17 cellular contexts compared by ENCODE assay signal in the genomic region with DNA sequence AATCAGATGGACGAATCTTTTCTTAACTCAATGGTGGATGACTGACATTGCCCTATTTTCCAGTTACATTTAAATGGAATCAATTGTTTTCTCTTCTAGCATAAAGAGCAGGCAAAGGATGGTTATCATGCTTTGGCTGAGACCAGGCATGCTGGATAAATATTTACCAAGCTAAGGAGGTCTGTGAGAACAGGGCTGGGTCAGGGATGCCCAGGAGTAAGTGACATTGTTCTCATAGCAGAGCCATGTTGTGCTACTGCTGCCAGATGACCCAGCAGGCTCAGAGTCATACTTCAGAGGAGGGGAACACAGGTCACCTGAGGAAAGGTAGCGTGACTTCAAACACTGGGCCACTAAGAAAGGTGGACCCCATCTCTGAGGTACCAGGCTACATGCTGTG.
A peak's percentile ranks its signal among the peaks of the same experiment; 100 is the strongest.
DNase-seq lines count a peak whose midpoint lies in the region; ATAC-seq and TF ChIP-seq lines count a peak whose summit lies in the region.
"Had no signal": no experiment of that assay in that cellular context is flagged by ENCODE, and none has a peak within 500 bp of the region (broad histone marks: within the 10 kb centered on the region; RNA-seq: fewer than 3 reads in every experiment).

No MANE protein-coding gene starts in this region.

- H3K4me3 ChIP-seq in lower lobe of right lung (no peak overlapping the region), thyroid gland (replicated peaks in 1 of 3) (no peak overlapping the region), BE2C (ENCODE audit: low read depth, low read length) (no peak overlapping the region)
- H3K4me3 ChIP-seq: MG63, SK-N-MC, tibial artery had no signal

- peak overlapping the region; percentile 37 for H3K27ac ChIP-seq in lower lobe of right lung
- H3K27ac ChIP-seq in thyroid gland: peak overlapping the region in 2 of 3 donors; percentile 50 to 63
- H3K27ac ChIP-seq: C4-2B, SK-N-MC, tibial artery had no signal

- peak; percentile 94 to 95 for ATAC-seq in lower lobe of right lung
- ATAC-seq in GM21528 (IDR thresholded peaks at IDR 0.05; ENCODE audit: low FRiP score, unreplicated experiment): no peak
- ATAC-seq: HCT116 had no signal

- intact Hi-C loops in lower lobe of right lung (cut with DNase I) (no loop called here), thyroid gland (cut with DNase I) (no loop called here), head of caudate nucleus (cut with DNase I) (no loop called here)

- H3K4me1 ChIP-seq in lower lobe of right lung (peaks cover 18% of the 10 kb centered on the region), thyroid gland (peaks cover 19 to 23% of the 10 kb centered on the region in 2 donors), BE2C (peaks cover 45% of the 10 kb centered on the region)

- H3K36me3 ChIP-seq in lower lobe of right lung (no peaks in the 10 kb centered on the region), thyroid gland (no peaks in the 10 kb centered on the region), BE2C (no peaks in the 10 kb centered on the region)
- H3K36me3 ChIP-seq: MG63, tibial artery had no signal

- TF ChIP-seq CTCF in lower lobe of right lung (IDR thresholded peaks at IDR 0.05): no peak
- TF ChIP-seq CTCF in thyroid gland (IDR thresholded peaks at IDR 0.05): no peak
- TF ChIP-seq CTCF in BE2C (IDR thresholded peaks at IDR 0.05; ENCODE audit: low read depth, low read length): no peak

- 94 to 96% methylated on average over 2 of the region's 2 CpGs for WGBS in thyroid gland, 2 donors

- TF ChIP-seq POLR2A in thyroid gland (IDR thresholded peaks at IDR 0.05): no peak

- H3K27me3 ChIP-seq in lower lobe of right lung (ENCODE audit: low read depth) (no peaks in the 10 kb centered on the region), thyroid gland (no peaks in the 10 kb centered on the region), BE2C (no peaks in the 10 kb centered on the region)
- H3K27me3 ChIP-seq: MG63, tibial artery had no signal

- DNase-seq in NCI-H1092 treated with DMSO at 0.1 percent for 48 hours (lab: John Stamatoyannopoulos, UW) (peak; percentile 35), NCI-H1092 (lab: John Stamatoyannopoulos, UW) (no peak), NCI-H774 (lab: John Stamatoyannopoulos, UW) (peak; percentile 16), lower lobe of right lung (peak; percentile 55), thyroid gland (peak in 1 of 2 donors; percentile 36), BE2C (no peak), head of caudate nucleus (no peak)
- DNase-seq: 8988T; activated effector memory CD4-positive, alpha-beta T cell treated with anti-CD3 and anti-CD28 coated beads, Interleukin-2, amount 50 U/mL, for 16 hours; MG63; NCI-H524 treated with DMSO at 0.1 percent for 48 hours; T1000; tibial artery had no signal

- H3K9me3 ChIP-seq in lower lobe of right lung: no peaks in the 10 kb centered on the region
- no peaks in the 10 kb centered on the region for H3K9me3 ChIP-seq in thyroid gland
- H3K9me3 ChIP-seq in BE2C: peaks cover 2% of the 10 kb centered on the region; the same call in 1 of the 2 replicates
- H3K9me3 ChIP-seq: MG63, tibial artery had no signal

Comparison
In these comparisons a context has a peak if more than half of its experiments do, and no peak if none do; other contexts are left out.
1. DNase-seq: peak in NCI-H1092 treated with DMSO at 0.1 percent for 48 hours (single experiment), NCI-H774 (single experiment) and lower lobe of right lung (single experiment); none in NCI-H1092 (single experiment), BE2C (single experiment) and head of caudate nucleus (0 of 42).